ENCODE assay signal across 10 cellular contexts in genomic region chr11:66291706-66292542, GRCh38. TPM values are rescaled to one million over a fixed set of nuclear protein-coding genes. Genes with fewer than 3 reads are reported as not detected.
A peak's percentile ranks its signal among the peaks of the same experiment; 100 is the strongest.
DNase-seq lines count a peak whose midpoint lies in the region; ATAC-seq and TF ChIP-seq lines count a peak whose summit lies in the region.
"Had no signal": no experiment of that assay in that cellular context is flagged by ENCODE, and none has a peak within 500 bp of the region (broad histone marks: within the 10 kb centered on the region; RNA-seq: fewer than 3 reads in every experiment).

TMEM151A (plus strand) TSS chr11:66291894; CDS start chr11:66292014, 120 bp downstream.

- no peaks in the 10 kb centered on the region for H3K27me3 ChIP-seq in SK-N-SH (ENCODE audit: insufficient read depth)
- peaks cover 24% of the 10 kb centered on the region for H3K27me3 ChIP-seq in iPS-15b (ENCODE audit: control insufficient read depth, insufficient read depth, low read length)

- H3K79me2 ChIP-seq in SK-N-SH (ENCODE audit: insufficient read depth): peaks cover 18% of the 10 kb centered on the region; the same call in 1 of the 2 replicates

- ATAC-seq in SK-N-SH treated with all-trans-retinoic acid at 6 μM for 48 hours (no peak), HG03460 (IDR thresholded peaks at IDR 0.05; ENCODE audit: unreplicated experiment) (no peak)
- ATAC-seq in stimulated activated naive CD8-positive, alpha-beta T cell treated with anti-CD3 and anti-CD28 coated beads, Interleukin-15, amount 100 ng/mL, for 72 hours: no peak

- H3K9me3 Mint-ChIP-seq in activated CD4-positive, alpha-beta memory T cell treated with anti-CD3 and anti-CD28 coated beads, Interleukin-2, amount 10 ng/mL, durations not matched to agents 7 days and 5 days: no peaks in the 10 kb centered on the region
- no peaks in the 10 kb centered on the region for H3K9me3 Mint-ChIP-seq in stimulated activated naive CD8-positive, alpha-beta T cell treated with anti-CD3 and anti-CD28 coated beads, Interleukin-15, amount 100 ng/mL, for 72 hours

- H2AFZ ChIP-seq in SK-N-SH (ENCODE audit: low read depth): no peak within 1 kb of the TSS

- no peak for TF ChIP-seq CTCF in SK-N-SH (IDR thresholded peaks at IDR 0.05)

- H3K36me3 ChIP-seq in SK-N-SH (replicated peaks in 1 of 2; ENCODE audit: control insufficient read depth in 1 of 2, insufficient read depth in 2 of 2, low read length in 1 of 2): no peaks in the 10 kb centered on the region
- H3K36me3 ChIP-seq in iPS-15b (ENCODE audit: control insufficient read depth, insufficient read depth, low read length): no peaks in the 10 kb centered on the region

- peak within 1 kb of the TSS; percentile 92 for H3K4me3 Mint-ChIP-seq in activated CD4-positive, alpha-beta memory T cell treated with anti-CD3 and anti-CD28 coated beads, Interleukin-2, amount 10 ng/mL, durations not matched to agents 7 days and 5 days
- peak within 1 kb of the TSS; percentile 3 to 92 for H3K4me3 Mint-ChIP-seq in stimulated activated naive CD8-positive, alpha-beta T cell treated with anti-CD3 and anti-CD28 coated beads, Interleukin-15, amount 100 ng/mL, for 72 hours

- H3K4me1 ChIP-seq in SK-N-SH (ENCODE audit: control insufficient read depth in 1 of 2, insufficient read depth in 2 of 2, low read depth in 1 of 2, low read length in 1 of 2) (peaks cover 7 to 32% of the 10 kb centered on the region in 2 experiments; a peak in 2 of 4 replicates), iPS-15b (ENCODE audit: control insufficient read depth, insufficient read depth, low read length) (no peaks in the 10 kb centered on the region)

- no peak for TF ChIP-seq RAD21 in SK-N-SH (IDR thresholded peaks at IDR 0.05; ENCODE audit: low read length)

- no peak for TF ChIP-seq EP300 in SK-N-SH (IDR thresholded peaks at IDR 0.05; ENCODE audit: borderline replicate concordance in 1 of 2, low read depth in 1 of 2, low read length in 1 of 2)

- POLR2A ChIA-PET in SK-N-SH (lab: Yijun Ruan, JAX): interaction anchor here (1.3 to 4.2 kb wide), 3 partner anchors 15 to 24 kb away, joined by 3 to 19 read pairs (median 4); partner anchors contain the start of gene RAB1B
- POLR2A ChIA-PET in activated CD4-positive, alpha-beta memory T cell treated with anti-CD3 and anti-CD28 coated beads, Interleukin-2, amount 10 ng/mL, durations not matched to agents 7 days and 5 days (lab: Charles Lee): interaction anchor here (1.1 to 4.4 kb wide), 2 partner anchors 21 to 52 kb away, joined by 4 to 28 read pairs; no protein-coding TSS in a partner anchor

- no peaks in the 10 kb centered on the region for H4K20me1 ChIP-seq in SK-N-SH (ENCODE audit: insufficient read depth)

- peaks cover 9% of the 10 kb centered on the region for H3F3A ChIP-seq in SK-N-SH (replicated peaks; ENCODE audit: insufficient read depth)

- H3K27ac ChIP-seq in SK-N-SH (ENCODE audit: low read depth in 2 of 2, low read length in 1 of 2): peak within 1 kb of the TSS in 1 of 2 experiments; percentile 69; a peak in 1 of 4 replicates

- no peaks in the 10 kb centered on the region for H3K9me2 ChIP-seq in SK-N-SH

- H3K36me3 Mint-ChIP-seq in activated CD4-positive, alpha-beta memory T cell treated with anti-CD3 and anti-CD28 coated beads, Interleukin-2, amount 10 ng/mL, durations not matched to agents 7 days and 5 days (ENCODE audit: low read depth): no peaks in the 10 kb centered on the region

- WGBS in SK-N-SH (ENCODE audit: low lambda C conversion rate): 3% methylated on average over 15 of the region's 95 CpGs

- peaks cover 38% of the 10 kb centered on the region for H3K4me1 Mint-ChIP-seq in activated CD4-positive, alpha-beta memory T cell treated with anti-CD3 and anti-CD28 coated beads, Interleukin-2, amount 10 ng/mL, durations not matched to agents 7 days and 5 days
- H3K4me1 Mint-ChIP-seq in stimulated activated naive CD8-positive, alpha-beta T cell treated with anti-CD3 and anti-CD28 coated beads, Interleukin-15, amount 100 ng/mL, for 72 hours: peaks cover 39% of the 10 kb centered on the region

- H3K9ac ChIP-seq in SK-N-SH (no peak within 1 kb of the TSS), iPS-15b (ENCODE audit: low read depth, low read length) (no peak within 1 kb of the TSS)

- peak within 1 kb of the TSS; percentile 76 for H3K4me2 ChIP-seq in SK-N-SH

- H3K4me3 ChIP-seq in SK-N-SH (ENCODE audit: low read depth in 2 of 2, low read length in 1 of 2) (peak within 1 kb of the TSS; percentile 56 to 58), iPS-15b (ENCODE audit: low read depth, low read length) (peak within 1 kb of the TSS; percentile 54)

- CTCF ChIA-PET in SK-N-SH (lab: Yijun Ruan, JAX): interaction anchor here (0.6 to 6.2 kb wide), 5 partner anchors 11 to 254 kb away, joined by 3 to 63 read pairs (median 4); no protein-coding TSS in a partner anchor
- CTCF ChIA-PET in activated CD4-positive, alpha-beta memory T cell treated with anti-CD3 and anti-CD28 coated beads, Interleukin-2, amount 10 ng/mL, durations not matched to agents 7 days and 5 days (lab: Charles Lee): interaction anchor here (0.6 to 1.7 kb wide), 3 partner anchors 20 to 138 kb away, joined by 3 to 8 read pairs (median 5); no protein-coding TSS in a partner anchor

- no peaks in the 10 kb centered on the region for H3K9me3 ChIP-seq in SK-N-SH
- H3K9me3 ChIP-seq in iPS-15b (ENCODE audit: control insufficient read depth, insufficient read depth, low read length): no peaks in the 10 kb centered on the region

- H3K27me3 Mint-ChIP-seq in activated CD4-positive, alpha-beta memory T cell treated with anti-CD3 and anti-CD28 coated beads, Interleukin-2, amount 10 ng/mL, durations not matched to agents 7 days and 5 days: peaks cover 29% of the 10 kb centered on the region
- peaks cover 49% of the 10 kb centered on the region for H3K27me3 Mint-ChIP-seq in stimulated activated naive CD8-positive, alpha-beta T cell treated with anti-CD3 and anti-CD28 coated beads, Interleukin-15, amount 100 ng/mL, for 72 hours

- H3K27ac Mint-ChIP-seq in activated CD4-positive, alpha-beta memory T cell treated with anti-CD3 and anti-CD28 coated beads, Interleukin-2, amount 10 ng/mL, durations not matched to agents 7 days and 5 days: no peak within 1 kb of the TSS
- no peak within 1 kb of the TSS for H3K27ac Mint-ChIP-seq in stimulated activated naive CD8-positive, alpha-beta T cell treated with anti-CD3 and anti-CD28 coated beads, Interleukin-15, amount 100 ng/mL, for 72 hours

- DNase-seq in SK-N-SH (peak; percentile 84), NOMO-1 (lab: John Stamatoyannopoulos, UW; ENCODE audit: unreplicated experiment in 2 of 2) (no peak), OCI-M1 (lab: John Stamatoyannopoulos, UW) (no peak)
- DNase-seq in activated CD4-positive, alpha-beta memory T cell treated with anti-CD3 and anti-CD28 coated beads, Interleukin-2, amount 10 ng/mL, durations not matched to agents 7 days and 5 days: no peak
- no peak for DNase-seq in stimulated activated naive CD8-positive, alpha-beta T cell treated with anti-CD3 and anti-CD28 coated beads, Interleukin-15, amount 100 ng/mL, for 72 hours

TF ChIP-seq in SK-N-SH, 30 proteins besides CTCF, POLR2A, EP300 and RAD21 (continues in another document):
- no peak for TF ChIP-seq REST (IDR thresholded peaks at IDR 0.05; ENCODE audit: low read depth, low read length)

TF ChIP-seq in SK-N-SH treated with all-trans-retinoic acid at 6 μM for 48 hours, 23 proteins besides CTCF, POLR2A, EP300 and RAD21:
- no peak for TF ChIP-seq TSHZ2 (CRISPR knock-in tag; IDR thresholded peaks at IDR 0.05)
TF ChIP-seq in SK-N-SH treated with all-trans-retinoic acid at 6 μM for 48 hours: peak in this region for 0.

RNA-seq across cellular contexts. Expression of gene TMEM151A, which starts in this region (rescaled TPM):
- polyA plus RNA-seq in SK-N-SH (2012; rRNA removed): 0.29 and 0.35 TPM in 2 replicates
- polyA plus RNA-seq in SK-N-SH (2012; cell fraction: cytosol; rRNA removed): 0.12 and 0.26 TPM in 2 replicates
- 0.56 and 0.69 TPM in 2 replicates for polyA plus RNA-seq in SK-N-SH (2012; cell fraction: nucleus; rRNA removed)
- not detected for total RNA-seq in activated CD4-positive, alpha-beta memory T cell treated with anti-CD3 and anti-CD28 coated beads, Interleukin-2, amount 10 ng/mL, durations not matched to agents 7 days and 5 days
- total RNA-seq: Daoy, RPMI7951 had no signal

Comparison
In these comparisons a context has a peak if more than half of its experiments do, and no peak if none do; other contexts are left out.
1. Peak in DNase-seq, H3K4me3 ChIP-seq and H3K4me2 ChIP-seq in SK-N-SH; RNA of the gene not detected or under 1 TPM.